ENCODE assay signal across 8 cellular contexts in the genomic region with DNA sequence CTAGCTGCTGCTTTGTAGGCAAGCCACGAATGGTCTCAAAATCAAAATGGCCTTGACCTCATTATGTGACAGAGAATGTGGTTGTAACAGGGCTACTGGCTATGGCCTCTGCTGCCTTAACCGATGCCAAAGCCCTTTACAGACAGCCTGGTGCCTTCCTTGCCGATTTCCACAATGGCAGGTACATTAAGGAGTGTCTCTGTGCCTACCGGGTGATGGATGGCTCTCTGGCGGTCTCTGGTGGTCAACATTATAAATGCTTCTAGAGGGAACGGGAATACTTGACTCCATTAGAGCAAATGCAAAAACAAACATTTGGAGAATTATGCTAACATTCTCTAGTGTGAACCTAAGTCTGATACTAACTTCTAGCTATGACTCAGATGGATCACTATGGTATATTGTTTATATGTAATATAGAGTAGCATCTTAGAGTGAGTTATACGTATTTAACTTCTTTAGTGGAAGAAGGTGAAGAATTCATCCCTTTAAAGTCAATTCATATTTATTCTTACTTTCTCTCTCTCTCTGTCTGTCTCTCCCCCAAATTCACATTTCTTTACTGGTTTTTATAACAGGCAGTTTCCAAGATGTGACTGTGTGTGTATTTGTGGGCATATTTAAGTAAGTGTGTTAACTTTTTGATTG. TPM values are rescaled to one million over a fixed set of nuclear protein-coding genes. Genes with fewer than 3 reads are reported as not detected.
DNase-seq lines count a peak whose midpoint lies in the region; ATAC-seq and TF ChIP-seq lines count a peak whose summit lies in the region.

No MANE protein-coding gene starts in this region.

- H2BK12ac ChIP-seq in trophoblast cell (ENCODE audit: low read length), result no peak overlapping the region

- H3K9ac ChIP-seq in trophoblast cell (ENCODE audit: low read length), result no peak overlapping the region

- no peak for TF ChIP-seq EP300 in upper lobe of left lung (IDR thresholded peaks at IDR 0.05)

- H3K36me3 ChIP-seq in SJCRH30, result no peaks in the 10 kb centered on the region
- H3K36me3 ChIP-seq in trophoblast cell (ENCODE audit: control insufficient read depth in 1 of 2, insufficient read depth in 2 of 2, low read length in 2 of 2), result no peaks in the 10 kb centered on the region
- no peaks in the 10 kb centered on the region for H3K36me3 ChIP-seq in upper lobe of left lung

- peak; percentile 72 for DNase-seq in EL
- peak; percentile 49 to 64 for DNase-seq in Kasumi-1 (lab: John Stamatoyannopoulos, UW)
- DNase-seq in SJCRH30, result peak; percentile 56 to 86
- DNase-seq in activated gamma-delta T cell treated with anti-CD3 and anti-CD28 coated beads, Interleukin-2, amount 50 U/mL, for 16 hours (ENCODE audit: low read depth), result peak; percentile 39
- peak; percentile 57 for DNase-seq in globus pallidus (ENCODE audit: low spot score)
- peak; percentile 62 to 90 for DNase-seq in trophoblast cell
- peak in 1 of 2 donors; percentile 56 for DNase-seq in upper lobe of left lung

- no peak overlapping the region for H2BK5ac ChIP-seq in trophoblast cell (ENCODE audit: low read depth, low read length, poor library complexity)

- no peak overlapping the region for H3K4me2 ChIP-seq in trophoblast cell (ENCODE audit: low read length)

- no peak overlapping the region for H3K18ac ChIP-seq in trophoblast cell (ENCODE audit: low read length)

- H3K4ac ChIP-seq in trophoblast cell (ENCODE audit: low read depth, low read length), result no peak overlapping the region

- peak; percentile 57 to 81 (median 75) for TF ChIP-seq CTCF in upper lobe of left lung (IDR thresholded peaks at IDR 0.05)

- H3K4me1 ChIP-seq in SJCRH30 (no peaks in the 10 kb centered on the region), trophoblast cell (ENCODE audit: control insufficient read depth in 1 of 2, insufficient read depth in 2 of 2, low read length in 2 of 2) (no peaks in the 10 kb centered on the region), upper lobe of left lung (no peaks in the 10 kb centered on the region)

- no peaks in the 10 kb centered on the region for H3K79me1 ChIP-seq in trophoblast cell (ENCODE audit: low read length)

- H3K14ac ChIP-seq in trophoblast cell (ENCODE audit: low read length), result no peak overlapping the region

- ATAC-seq in GM21723 (IDR thresholded peaks at IDR 0.05; ENCODE audit: unreplicated experiment) (peak; percentile 90), upper lobe of left lung (ENCODE audit: low FRiP score in 2 of 2) (peak; percentile 78 to 87)

- no peak overlapping the region for H2BK120ac ChIP-seq in trophoblast cell (ENCODE audit: insufficient read depth, low read length, poor library complexity)

- H2AK5ac ChIP-seq in trophoblast cell (ENCODE audit: low read length), result no peak overlapping the region

- H3K27ac ChIP-seq in SJCRH30 (no peak overlapping the region), trophoblast cell (ENCODE audit: low read depth, low read length) (no peak overlapping the region), upper lobe of left lung (no peak overlapping the region)

- H3K9me3 ChIP-seq in SJCRH30 (replicated peaks) (no peaks in the 10 kb centered on the region), trophoblast cell (ENCODE audit: insufficient read depth, low read depth, low read length) (no peaks in the 10 kb centered on the region), upper lobe of left lung (no peaks in the 10 kb centered on the region)

- H3K4me3 ChIP-seq in SJCRH30 (no peak overlapping the region), trophoblast cell (ENCODE audit: low read depth, low read length) (no peak overlapping the region), upper lobe of left lung (no peak overlapping the region)

- no peaks in the 10 kb centered on the region for H3K79me2 ChIP-seq in trophoblast cell (ENCODE audit: control insufficient read depth, insufficient read depth, low read length, poor library complexity)

- H4K12ac ChIP-seq in trophoblast cell (ENCODE audit: low read depth, low read length), result no peak overlapping the region

- no peak overlapping the region for H2AFZ ChIP-seq in trophoblast cell (ENCODE audit: insufficient read depth, low read length, poor library complexity)

- H4K91ac ChIP-seq in trophoblast cell (ENCODE audit: low read depth, low read length), result no peak overlapping the region

- no peak for TF ChIP-seq POLR2A in upper lobe of left lung (IDR thresholded peaks at IDR 0.05)

- H3K27me3 ChIP-seq in SJCRH30 (no peaks in the 10 kb centered on the region), trophoblast cell (ENCODE audit: insufficient read depth, low read length) (no peaks in the 10 kb centered on the region), upper lobe of left lung (no peaks in the 10 kb centered on the region)

- no peak overlapping the region for H4K8ac ChIP-seq in trophoblast cell (ENCODE audit: low read depth, low read length)

- no peak overlapping the region for H3K23ac ChIP-seq in trophoblast cell (ENCODE audit: low read length)

- WGBS in trophoblast cell (ENCODE audit: extremely low coverage, insufficient coverage, insufficient read length), result no CpG with 5 or more reads among the region's 7 CpGs
- 24 to 27% methylated on average over 7 of the region's 7 CpGs for WGBS in upper lobe of left lung, 2 donors

RNA-seq across cellular contexts. Expression of a gene that starts 52.5 kb away (rescaled TPM):
- total RNA-seq in SJCRH30 (2014; rRNA removed; shearing (Covaris generic)), result 6,023 and 7,073 TPM in 2 replicates
- polyA plus RNA-seq in trophoblast cell (2013), result 2,650 and 2,725 TPM in 2 replicates
- total RNA-seq in upper lobe of left lung, result 1,000 to 10,000 TPM; 1,173 to 2,208 (median 1,478) TPM
